9 cellular contexts compared by ENCODE assay signal in genomic region chr12:53223006-53223305, GRCh38. TPM values are rescaled to one million over a fixed set of nuclear protein-coding genes. Genes with fewer than 3 reads are reported as not detected.
DNase-seq lines count a peak whose midpoint lies in the region; ATAC-seq and TF ChIP-seq lines count a peak whose summit lies in the region.
"Had no signal": no experiment of that assay in that cellular context is flagged by ENCODE, and none has a peak within 500 bp of the region (broad histone marks: within the 10 kb centered on the region; RNA-seq: fewer than 3 reads in every experiment).

No MANE protein-coding gene starts in this region.

- H3K36me3 ChIP-seq in adrenal gland (replicated peaks in 1 of 2) (no peaks in the 10 kb centered on the region), thymus (ENCODE audit: control insufficient read depth, insufficient read depth) (no peaks in the 10 kb centered on the region)

- H3K9me3 ChIP-seq in adrenal gland (replicated peaks in 1 of 3) (no peaks in the 10 kb centered on the region), thymus (ENCODE audit: control insufficient read depth) (no peaks in the 10 kb centered on the region)

- H3K27me3 Mint-ChIP-seq in activated CD4-positive, alpha-beta T cell treated with anti-CD3 and anti-CD28 coated beads for 36 hours: no peaks in the 10 kb centered on the region

- peak overlapping the region; percentile 61 for H3K27ac Mint-ChIP-seq in activated CD4-positive, alpha-beta T cell treated with anti-CD3 and anti-CD28 coated beads for 36 hours

- intact Hi-C loops in activated CD4-positive, alpha-beta T cell treated with anti-CD3 and anti-CD28 coated beads for 36 hours (cut with DNase I, micrococcal nuclease): no loop called here
- intact Hi-C loops in adrenal gland (cut with DNase I): no loop called here

- CTCF ChIA-PET in activated CD4-positive, alpha-beta T cell treated with anti-CD3 and anti-CD28 coated beads for 36 hours (lab: Charles Lee): interaction anchor here (0.6 to 2.7 kb wide), 5 partner anchors 9 to 76 kb away, joined by 3 to 9 read pairs (median 3); partner anchors contain the start of gene MYG1

- H3K9me3 Mint-ChIP-seq in activated CD4-positive, alpha-beta T cell treated with anti-CD3 and anti-CD28 coated beads for 36 hours (ENCODE audit: low read depth): no peaks in the 10 kb centered on the region

- 63 to 76% (median 70%) methylated on average over 4 of the region's 4 CpGs for WGBS in adrenal gland, 4 donors
- 75% methylated on average over 4 of the region's 4 CpGs for WGBS in thymus

- no peak for TF ChIP-seq CTCF in adrenal gland (IDR thresholded peaks at IDR 0.05)

- H3K4me1 ChIP-seq in adrenal gland (replicated peaks in 1 of 2) (peaks cover 23 to 46% of the 10 kb centered on the region in 2 donors), thymus (ENCODE audit: control insufficient read depth, insufficient read depth, low read length) (peaks cover 14% of the 10 kb centered on the region)

- no peak for TF ChIP-seq POLR2A in adrenal gland (IDR thresholded peaks at IDR 0.05)

- peak overlapping the region; percentile 54 for H3K4me3 Mint-ChIP-seq in activated CD4-positive, alpha-beta T cell treated with anti-CD3 and anti-CD28 coated beads for 36 hours

- ATAC-seq in activated CD4-positive, alpha-beta T cell treated with anti-CD3 and anti-CD28 coated beads for 36 hours: no peak
- ATAC-seq in HG03520 (IDR thresholded peaks at IDR 0.05; ENCODE audit: unreplicated experiment): no peak

- peaks cover 65% of the 10 kb centered on the region for H3K4me1 Mint-ChIP-seq in activated CD4-positive, alpha-beta T cell treated with anti-CD3 and anti-CD28 coated beads for 36 hours

- no peak overlapping the region for H3K4me3 ChIP-seq in adrenal gland
- no peak overlapping the region for H3K4me3 ChIP-seq in thymus (ENCODE audit: low read length)

- H3K27me3 ChIP-seq in adrenal gland (no peaks in the 10 kb centered on the region), thymus (ENCODE audit: control insufficient read depth, insufficient read depth) (peaks cover 13% of the 10 kb centered on the region)

- DNase-seq in activated CD4-positive, alpha-beta T cell treated with anti-CD3 and anti-CD28 coated beads for 36 hours: no peak
- DNase-seq in activated CD4-positive, alpha-beta T cell treated with anti-CD3 and anti-CD28 coated beads for 48 hours: no peak
- DNase-seq in adrenal gland: no peak
- DNase-seq in medulla oblongata (ENCODE audit: extremely low spot score): peak; percentile 12
- DNase-seq in NCI-H1694 (lab: John Stamatoyannopoulos, UW): no peak
- DNase-seq in dedifferentiated amniotic fluid mesenchymal stem cell (ENCODE audit: extremely low spot score): no peak

- peak overlapping the region in 3 of 5 donors; percentile 15 to 99 (median 69) for H3K27ac ChIP-seq in adrenal gland
- peak overlapping the region; percentile 62 for H3K27ac ChIP-seq in thymus (ENCODE audit: low read depth)

- POLR2A ChIA-PET in activated CD4-positive, alpha-beta T cell treated with anti-CD3 and anti-CD28 coated beads for 36 hours (lab: Charles Lee): interaction anchor here (1.0 kb wide), 1 partner anchor 45 kb away, joined by 6 read pairs; the partner anchor contains the start of gene ESPL1

- H3K36me3 Mint-ChIP-seq in activated CD4-positive, alpha-beta T cell treated with anti-CD3 and anti-CD28 coated beads for 36 hours (ENCODE audit: low read depth): peaks cover 4% of the 10 kb centered on the region

RNA-seq across cellular contexts. Expression of gene RARG, which starts 9.1 kb away (rescaled TPM):
- total RNA-seq in activated CD4-positive, alpha-beta T cell treated with anti-CD3 and anti-CD28 coated beads for 36 hours: 10 to 100 TPM; 20.0 to 21.6 TPM
- 10 to 100 TPM; 15.8 to 36.4 (median 24.8) TPM for total RNA-seq in adrenal gland
- polyA plus RNA-seq in adrenal gland: 10 to 100 TPM in 2 of 3 donors, 1 to 10 TPM in 1; 9.2 to 36.2 (median 25.8) TPM
- polyA plus RNA-seq in thymus: 8.5 TPM

RNA-seq across cellular contexts. Expression of gene ITGB7, which starts 15.9 kb away (rescaled TPM):
- total RNA-seq in activated CD4-positive, alpha-beta T cell treated with anti-CD3 and anti-CD28 coated beads for 36 hours: 10 to 100 TPM; 73.0 to 77.6 TPM
- 1 to 10 TPM; 1.2 to 7.4 (median 4.0) TPM for total RNA-seq in adrenal gland
- polyA plus RNA-seq in adrenal gland: 1 to 10 TPM in 2 of 3 donors, under 1 TPM in 1; 0.95 to 4.0 (median 3.5) TPM
- 9.5 TPM for polyA plus RNA-seq in thymus
- total RNA-seq: M059J had no signal

RNA-seq across cellular contexts. Expression of gene CSAD, which starts 42.2 kb away (rescaled TPM):
- total RNA-seq in activated CD4-positive, alpha-beta T cell treated with anti-CD3 and anti-CD28 coated beads for 36 hours: 10 to 100 TPM; 20.0 to 23.1 TPM
- 10 to 100 TPM in 6 of 8 donors, 1 to 10 TPM in 2; 2.3 to 43.4 (median 19.8) TPM for total RNA-seq in adrenal gland
- polyA plus RNA-seq in adrenal gland: 100 to 1,000 TPM in 2 of 3 donors, 10 to 100 TPM in 1; 10.9 to 140 (median 100) TPM
- 61.7 TPM for polyA plus RNA-seq in thymus

RNA-seq across cellular contexts. Expression of gene ZNF740, which starts 42.4 kb away (rescaled TPM):
- total RNA-seq in activated CD4-positive, alpha-beta T cell treated with anti-CD3 and anti-CD28 coated beads for 36 hours: 10 to 100 TPM; 34.9 to 40.2 TPM
- total RNA-seq in adrenal gland: 10 to 100 TPM in 7 of 8 donors, 1 to 10 TPM in 1; 8.8 to 61.0 (median 18.6) TPM
- polyA plus RNA-seq in adrenal gland (10 to 100 TPM in 2 of 3 donors, 1 to 10 TPM in 1; 6.6 to 11.3 (median 11.3) TPM), thymus (10.3 TPM)

RNA-seq across cellular contexts. Expression of gene ESPL1, which starts 45.1 kb away (rescaled TPM):
- total RNA-seq in activated CD4-positive, alpha-beta T cell treated with anti-CD3 and anti-CD28 coated beads for 36 hours: 10 to 100 TPM; 60.8 to 66.9 TPM
- 1 to 10 TPM in 5 of 8 donors, under 1 TPM in 3; 0.69 to 4.1 (median 1.4) TPM for total RNA-seq in adrenal gland
- polyA plus RNA-seq in adrenal gland (under 1 TPM; 0.56 to 0.81 (median 0.79) TPM), thymus (1.7 TPM)

Comparison
In these comparisons a context has a peak if more than half of its experiments do, and no peak if none do; other contexts are left out.
1. RNA of gene ITGB7, which starts 15.9 kb away (total RNA-seq): 73.0 to 77.6 TPM in activated CD4-positive, alpha-beta T cell treated with anti-CD3 and anti-CD28 coated beads for 36 hours; 1.2 to 7.4 TPM in adrenal gland; every median in the first group is over 4 times any median in the second.